27 cellular contexts compared by ENCODE assay signal in the genomic region with DNA sequence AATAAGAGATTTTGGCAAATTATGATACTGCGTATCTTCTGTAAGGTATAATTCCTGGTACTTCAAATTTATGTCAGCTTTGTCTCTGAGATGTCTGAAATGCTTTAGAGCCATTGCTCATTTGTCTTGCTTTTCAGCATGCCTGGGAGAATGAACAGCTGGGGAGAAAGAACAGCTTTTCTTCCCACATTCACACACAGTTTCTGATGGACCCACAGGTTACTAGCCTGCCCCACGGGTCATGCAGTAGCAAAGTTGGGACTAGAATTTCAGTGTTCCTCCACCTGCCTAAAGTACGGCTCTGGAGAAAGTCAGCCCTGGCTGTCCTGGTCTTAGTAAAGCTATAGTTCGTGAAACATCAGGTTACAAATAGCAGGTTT. TPM values are rescaled to one million over a fixed set of nuclear protein-coding genes. Genes with fewer than 3 reads are reported as not detected.
DNase-seq lines count a peak whose midpoint lies in the region; ATAC-seq, FAIRE-seq and TF ChIP-seq lines count a peak whose summit lies in the region.
"Had no signal": no experiment of that assay in that cellular context is flagged by ENCODE, and none has a peak within 500 bp of the region (broad histone marks: within the 10 kb centered on the region; RNA-seq: fewer than 3 reads in every experiment).

No MANE protein-coding gene starts in this region.

- no peaks in the 10 kb centered on the region for H3K36me3 ChIP-seq in brain microvascular endothelial cell (replicated peaks)
- no peaks in the 10 kb centered on the region for H3K36me3 ChIP-seq in osteoblast (ENCODE audit: insufficient read depth, low read length)
- H3K36me3 ChIP-seq: tibial nerve had no signal

- intact Hi-C loops in activated CD8-positive, alpha-beta T cell treated with anti-CD3 and anti-CD28 coated beads for 36 hours (cut with micrococcal nuclease) = loop anchor here (5.0 kb wide), 1 partner anchor 33 kb away; no protein-coding TSS in a partner anchor

- no peak overlapping the region for H3K27ac Mint-ChIP-seq in activated CD8-positive, alpha-beta T cell treated with anti-CD3 and anti-CD28 coated beads for 36 hours
- H3K27ac Mint-ChIP-seq: GM23338 had no signal

- H3K27me3 ChIP-seq in brain microvascular endothelial cell (replicated peaks) (no peaks in the 10 kb centered on the region), osteoblast (ENCODE audit: insufficient read depth, low read length) (no peaks in the 10 kb centered on the region)
- H3K27me3 ChIP-seq: dorsolateral prefrontal cortex, heart right ventricle, left lung, SJCRH30, tibial nerve had no signal

- H3K27me3 Mint-ChIP-seq in activated CD8-positive, alpha-beta T cell treated with anti-CD3 and anti-CD28 coated beads for 36 hours = peaks cover 2% of the 10 kb centered on the region
- H3K27me3 Mint-ChIP-seq: T-helper 17 cell had no signal

- POLR2A ChIA-PET in activated CD8-positive, alpha-beta T cell treated with anti-CD3 and anti-CD28 coated beads for 36 hours (lab: Charles Lee) = interaction anchor here (0.9 to 1.6 kb wide), 2 partner anchors 8 to 30 kb away, joined by 3 to 5 read pairs; no protein-coding TSS in a partner anchor

- H3K79me2 ChIP-seq in osteoblast (ENCODE audit: insufficient read depth, low read length) = peaks cover 97% of the 10 kb centered on the region

- TF ChIP-seq CTCF in brain microvascular endothelial cell (IDR thresholded peaks at IDR 0.05; ENCODE audit: low read depth, low read length, missing control alignments) = no peak
- TF ChIP-seq CTCF in osteoblast (IDR thresholded peaks at IDR 0.05; ENCODE audit: extremely low read depth, low read depth, low read length) = no peak
- no peak for TF ChIP-seq CTCF in activated CD8-positive, alpha-beta T cell treated with anti-CD3 and anti-CD28 coated beads for 36 hours (IDR thresholded peaks at IDR 0.05)

- FAIRE-seq in GM12892 (lab: Jason Lieb, UNC) = no peak
- FAIRE-seq: A549 had no signal

- H3K27ac ChIP-seq in brain microvascular endothelial cell (peak overlapping the region; percentile 48), osteoblast (ENCODE audit: low read depth, low read length) (peak overlapping the region; percentile 91)
- H3K27ac ChIP-seq: C4-2B, dorsolateral prefrontal cortex, left lung, SJCRH30, VCaP had no signal

- H4K20me1 ChIP-seq in osteoblast (ENCODE audit: insufficient read depth, low read length) = peaks cover 20% of the 10 kb centered on the region

- H3K4me3 Mint-ChIP-seq in activated CD8-positive, alpha-beta T cell treated with anti-CD3 and anti-CD28 coated beads for 36 hours = no peak overlapping the region
- H3K4me3 Mint-ChIP-seq: GM23338, immature natural killer cell, neural crest cell, T-helper 17 cell had no signal

- TF ChIP-seq POLR2A in GM12892 (IDR thresholded peaks at IDR 0.05; ENCODE audit: low read depth, low read length) = no peak

- H3K4me1 ChIP-seq in osteoblast (ENCODE audit: insufficient read depth, low read length) = peaks cover 41% of the 10 kb centered on the region

- no peak overlapping the region for H3K4me2 ChIP-seq in osteoblast (ENCODE audit: insufficient read depth, low read length)
- H3K4me2 ChIP-seq: GM23338 had no signal

- H3K9me3 ChIP-seq in osteoblast (ENCODE audit: low read depth, low read length) = no peaks in the 10 kb centered on the region
- H3K9me3 ChIP-seq: heart right ventricle, left lung, SJCRH30, tibial nerve had no signal

- H3K36me3 Mint-ChIP-seq in activated CD8-positive, alpha-beta T cell treated with anti-CD3 and anti-CD28 coated beads for 36 hours (ENCODE audit: low read depth) = peaks cover 47% of the 10 kb centered on the region

- ATAC-seq in GM21786 (IDR thresholded peaks at IDR 0.05; ENCODE audit: unreplicated experiment) = no peak
- ATAC-seq in activated CD8-positive, alpha-beta T cell treated with anti-CD3 and anti-CD28 coated beads for 36 hours = no peak
- ATAC-seq: GM23338, left lung, T-helper 17 cell had no signal

- in situ Hi-C loops in brain microvascular endothelial cell (cut with HindIII; ENCODE audit: low pct_ligation_motif_present, low sequenced_read_pairs) = no loop called here

- peaks cover 4% of the 10 kb centered on the region for H3K9me3 Mint-ChIP-seq in activated CD8-positive, alpha-beta T cell treated with anti-CD3 and anti-CD28 coated beads for 36 hours
- H3K9me3 Mint-ChIP-seq: immature natural killer cell had no signal

- H3K4me1 Mint-ChIP-seq in activated CD8-positive, alpha-beta T cell treated with anti-CD3 and anti-CD28 coated beads for 36 hours (ENCODE audit: low read depth) = peaks cover 59% of the 10 kb centered on the region

- H2AFZ ChIP-seq in osteoblast (ENCODE audit: low read length) = no peak overlapping the region
- H2AFZ ChIP-seq: GM23338 had no signal

- DNase-seq in activated CD8-positive, alpha-beta memory T cell treated with anti-CD3 and anti-CD28 coated beads for 24 hours = peak; percentile 30
- no peak for DNase-seq in activated CD8-positive, alpha-beta memory T cell treated with anti-CD3 and anti-CD28 coated beads, Interleukin-2, amount 50 U/mL, for 4 hours
- DNase-seq in brain microvascular endothelial cell = no peak
- DNase-seq in osteoblast (ENCODE audit: insufficient read length, low spot score, missing footprints) = no peak
- DNase-seq in GM12892 (ENCODE audit: insufficient read length) = no peak
- no peak for DNase-seq in activated CD8-positive, alpha-beta T cell treated with anti-CD3 and anti-CD28 coated beads for 36 hours
- DNase-seq in activated CD4-positive, CD25-positive, alpha-beta regulatory T cell (lab: John Stamatoyannopoulos, UW) = no peak
- DNase-seq: caudate nucleus; dorsolateral prefrontal cortex; heart right ventricle; immature natural killer cell; left lung; midbrain; NCI-H1417 treated with DMSO at 0.1 percent for 48 hours; NCI-H2107; NCI-H510A; SJCRH30; stimulated activated CD4-positive, alpha-beta T cell treated with anti-CD3 and anti-CD28 coated beads, Interleukin-4, amount 100 ng/mL, for 1 hour; stimulated activated naive CD4-positive, alpha-beta T cell treated with Interleukin-2 at 50 U/mL for 16 hours; T-helper 17 cell had no signal

- H3K4me3 ChIP-seq in brain microvascular endothelial cell (ENCODE audit: low read depth, low read length) (no peak overlapping the region), osteoblast (ENCODE audit: insufficient read depth, low read length) (no peak overlapping the region)
- H3K4me3 ChIP-seq: A549, dorsolateral prefrontal cortex, GM23338, heart right ventricle, left lung, SJCRH30, tibial nerve had no signal

- CTCF ChIA-PET in activated CD8-positive, alpha-beta T cell treated with anti-CD3 and anti-CD28 coated beads for 36 hours (lab: Charles Lee) = interaction anchor here (1.1 to 4.1 kb wide), 3 partner anchors 9 to 88 kb away, joined by 3 to 21 read pairs (median 7); no protein-coding TSS in a partner anchor

RNA-seq across cellular contexts. Expression of gene GALNT2, which starts 12.2 kb away (rescaled TPM):
- 81.9 and 83.2 TPM in 2 replicates for total RNA-seq in osteoblast
- polyA plus RNA-seq in GM12892 (2012; ENCODE audit: missing spikeins) = 12.8 TPM
- total RNA-seq in activated CD8-positive, alpha-beta T cell treated with anti-CD3 and anti-CD28 coated beads for 36 hours = 10 to 100 TPM; 40.1 to 42.3 TPM
